In the genomic region with DNA sequence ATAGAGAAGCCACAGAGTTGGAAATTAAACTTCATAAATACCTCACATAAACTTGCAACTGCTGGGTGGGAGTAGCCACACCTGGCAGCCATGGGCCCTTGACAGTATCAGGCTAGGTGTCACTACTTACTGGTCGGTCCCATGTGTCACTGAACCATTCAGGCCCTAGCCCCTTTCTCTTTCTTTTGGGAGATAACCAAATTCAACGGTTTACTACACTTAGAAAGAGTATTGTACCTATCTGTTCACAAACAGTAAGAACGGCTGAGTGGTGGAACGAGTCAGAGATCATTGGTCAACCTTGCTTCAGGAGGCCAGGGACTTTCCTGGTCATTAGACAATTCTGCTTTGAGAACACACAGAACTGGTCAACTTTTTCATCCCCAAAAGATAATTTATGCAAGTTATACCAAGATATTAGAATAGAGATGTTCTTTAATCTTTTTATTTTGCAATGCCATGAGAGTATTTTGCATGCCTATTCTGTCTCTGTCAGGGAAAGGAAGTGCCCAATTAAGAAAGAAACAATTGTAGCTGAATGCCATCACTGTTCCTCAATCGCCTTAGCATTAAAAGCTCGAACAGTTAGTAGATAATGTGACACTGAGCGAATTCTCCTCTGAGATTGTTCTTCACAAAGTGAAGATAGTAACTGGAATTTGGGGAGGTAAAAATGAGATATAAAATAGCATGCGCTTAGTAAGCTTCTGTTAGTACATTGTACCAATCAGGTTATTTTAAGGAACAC, we compare ENCODE assay signal across 17 cellular contexts. TPM values are rescaled to one million over a fixed set of nuclear protein-coding genes. Genes with fewer than 3 reads are reported as not detected.
DNase-seq lines count a peak whose midpoint lies in the region; ATAC-seq and TF ChIP-seq lines count a peak whose summit lies in the region.
"Had no signal": no experiment of that assay in that cellular context is flagged by ENCODE, and none has a peak within 500 bp of the region (broad histone marks: within the 10 kb centered on the region; RNA-seq: fewer than 3 reads in every experiment).

No MANE protein-coding gene starts in this region.

- H3K27me3 ChIP-seq in naive thymus-derived CD4-positive, alpha-beta T cell (ENCODE audit: control insufficient read depth in 2 of 2, insufficient read depth in 2 of 2, low read length in 2 of 2): no peaks in the 10 kb centered on the region
- H3K27me3 ChIP-seq: stomach had no signal

- no peak for TF ChIP-seq CTCF in natural killer cell (IDR thresholded peaks at IDR 0.05)

- H3K4me3 Mint-ChIP-seq in activated CD4-positive, alpha-beta T cell treated with anti-CD3 and anti-CD28 coated beads, Interleukin-2, amount 10 ng/mL, durations not matched to agents 24 days and 14 days: no peak overlapping the region
- H3K4me3 Mint-ChIP-seq in activated CD4-positive, alpha-beta T cell treated with anti-CD3 and anti-CD28 coated beads, Interleukin-2, amount 10 ng/mL, durations not matched to agents 7 days and 5 days: no peak overlapping the region
- H3K4me3 Mint-ChIP-seq in activated CD8-positive, alpha-beta T cell treated with anti-CD3 and anti-CD28 coated beads, Interleukin-2, amount 10 ng/mL, durations not matched to agents 7 days and 5 days: no peak overlapping the region
- H3K4me3 Mint-ChIP-seq in natural killer cell (no peak overlapping the region), T-helper 17 cell (no peak overlapping the region)
- H3K4me3 Mint-ChIP-seq in naive thymus-derived CD4-positive, alpha-beta T cell: no peak overlapping the region
- H3K4me3 Mint-ChIP-seq: T-helper 1 cell treated with Interleukin-12 subunit alpha and Interleukin-12 subunit beta and Interleukin-4 antibody, amounts not matched to agents 30 μg/mL and 1 μg/mL, for 36 hours had no signal

- H3K27ac ChIP-seq in naive thymus-derived CD4-positive, alpha-beta T cell (ENCODE audit: low read depth, low read length): no peak overlapping the region
- H3K27ac ChIP-seq: lower lobe of right lung, stomach had no signal

- no peak overlapping the region for H3K4me3 ChIP-seq in naive thymus-derived CD4-positive, alpha-beta T cell (ENCODE audit: low read length)
- H3K4me3 ChIP-seq: lower lobe of right lung, stomach had no signal

- no peaks in the 10 kb centered on the region for H3K9me3 ChIP-seq in naive thymus-derived CD4-positive, alpha-beta T cell (ENCODE audit: control insufficient read depth in 2 of 3, low read length in 3 of 3)
- H3K9me3 ChIP-seq in T-helper 17 cell (ENCODE audit: control insufficient read depth, low read length, poor library complexity, severe bottlenecking): no peaks in the 10 kb centered on the region
- H3K9me3 ChIP-seq: lower lobe of right lung, stomach had no signal

- peaks cover 63% of the 10 kb centered on the region for H3K36me3 Mint-ChIP-seq in activated CD4-positive, alpha-beta T cell treated with anti-CD3 and anti-CD28 coated beads, Interleukin-2, amount 10 ng/mL, durations not matched to agents 24 days and 14 days (ENCODE audit: low read depth)
- peaks cover 49% of the 10 kb centered on the region for H3K36me3 Mint-ChIP-seq in activated CD4-positive, alpha-beta T cell treated with anti-CD3 and anti-CD28 coated beads, Interleukin-2, amount 10 ng/mL, durations not matched to agents 7 days and 5 days (ENCODE audit: low read depth)
- H3K36me3 Mint-ChIP-seq in activated CD8-positive, alpha-beta T cell treated with anti-CD3 and anti-CD28 coated beads, Interleukin-2, amount 10 ng/mL, durations not matched to agents 7 days and 5 days (ENCODE audit: low read depth): peaks cover 52% of the 10 kb centered on the region
- peaks cover 15% of the 10 kb centered on the region for H3K36me3 Mint-ChIP-seq in natural killer cell
- H3K36me3 Mint-ChIP-seq in naive thymus-derived CD4-positive, alpha-beta T cell: peaks cover 13 to 46% (median 22%) of the 10 kb centered on the region in 5 donors
- peaks cover 5% of the 10 kb centered on the region for H3K36me3 Mint-ChIP-seq in T-helper 17 cell (ENCODE audit: low read depth)

- H3K4me1 Mint-ChIP-seq in activated CD4-positive, alpha-beta T cell treated with anti-CD3 and anti-CD28 coated beads, Interleukin-2, amount 10 ng/mL, durations not matched to agents 24 days and 14 days: peaks cover 28% of the 10 kb centered on the region
- H3K4me1 Mint-ChIP-seq in activated CD4-positive, alpha-beta T cell treated with anti-CD3 and anti-CD28 coated beads, Interleukin-2, amount 10 ng/mL, durations not matched to agents 7 days and 5 days: peaks cover under 1% of the 10 kb centered on the region
- peaks cover 2% of the 10 kb centered on the region for H3K4me1 Mint-ChIP-seq in activated CD8-positive, alpha-beta T cell treated with anti-CD3 and anti-CD28 coated beads, Interleukin-2, amount 10 ng/mL, durations not matched to agents 7 days and 5 days (ENCODE audit: low read depth)
- peaks cover 24 to 50% of the 10 kb centered on the region in 2 donors for H3K4me1 Mint-ChIP-seq in natural killer cell
- H3K4me1 Mint-ChIP-seq in naive thymus-derived CD4-positive, alpha-beta T cell: peaks cover 9 to 30% (median 20%) of the 10 kb centered on the region in 7 donors
- peaks cover 9% of the 10 kb centered on the region for H3K4me1 Mint-ChIP-seq in T-helper 17 cell

- H3K4me1 ChIP-seq in naive thymus-derived CD4-positive, alpha-beta T cell (ENCODE audit: control insufficient read depth in 2 of 2, insufficient read depth in 2 of 2, low read length in 2 of 2): peaks cover 0 to 3% of the 10 kb centered on the region in 2 donors

- DNase-seq in activated CD4-positive, alpha-beta T cell treated with anti-CD3 and anti-CD28 coated beads, Interleukin-2, amount 10 ng/mL, durations not matched to agents 24 days and 14 days: peak; percentile 45
- DNase-seq in activated CD4-positive, alpha-beta T cell treated with anti-CD3 and anti-CD28 coated beads, Interleukin-2, amount 10 ng/mL, durations not matched to agents 7 days and 5 days: no peak
- DNase-seq in activated CD8-positive, alpha-beta T cell treated with anti-CD3 and anti-CD28 coated beads, Interleukin-2, amount 10 ng/mL, durations not matched to agents 7 days and 5 days: no peak
- DNase-seq in natural killer cell (no peak), T-helper 17 cell (no peak), dermis blood vessel endothelial cell (no peak)
- DNase-seq in naive thymus-derived CD4-positive, alpha-beta T cell: no peak
- DNase-seq: activated CD4-positive, CD25-positive, alpha-beta regulatory T cell treated with anti-CD3 and anti-CD28 coated beads, Interleukin-2, amount 50 U/mL, for 72 hours; anterior cingulate cortex; cortex of kidney; lower lobe of right lung; NCI-H1105 treated with DMSO at 0.1 percent for 48 hours; NCI-H345; stomach had no signal

- H3K27ac Mint-ChIP-seq in activated CD4-positive, alpha-beta T cell treated with anti-CD3 and anti-CD28 coated beads, Interleukin-2, amount 10 ng/mL, durations not matched to agents 24 days and 14 days: no peak overlapping the region
- H3K27ac Mint-ChIP-seq in activated CD4-positive, alpha-beta T cell treated with anti-CD3 and anti-CD28 coated beads, Interleukin-2, amount 10 ng/mL, durations not matched to agents 7 days and 5 days: no peak overlapping the region
- peak overlapping the region; percentile 0 for H3K27ac Mint-ChIP-seq in activated CD8-positive, alpha-beta T cell treated with anti-CD3 and anti-CD28 coated beads, Interleukin-2, amount 10 ng/mL, durations not matched to agents 7 days and 5 days
- H3K27ac Mint-ChIP-seq in natural killer cell (peak overlapping the region; percentile 29 to 55), T-helper 17 cell (no peak overlapping the region)
- H3K27ac Mint-ChIP-seq in naive thymus-derived CD4-positive, alpha-beta T cell: peak overlapping the region in 3 of 9 donors; percentile 6 to 50 (median 7)
- H3K27ac Mint-ChIP-seq: T-helper 1 cell treated with Interleukin-12 subunit alpha and Interleukin-12 subunit beta and Interleukin-4 antibody, amounts not matched to agents 30 μg/mL and 1 μg/mL, for 36 hours had no signal

- peaks cover 9 to 39% (median 18%) of the 10 kb centered on the region in 3 experiments for H3K36me3 ChIP-seq in naive thymus-derived CD4-positive, alpha-beta T cell (ENCODE audit: control insufficient read depth in 2 of 3, insufficient read depth in 3 of 3, low read length in 3 of 3)

- CTCF ChIA-PET in activated CD4-positive, alpha-beta T cell treated with anti-CD3 and anti-CD28 coated beads, Interleukin-2, amount 10 ng/mL, durations not matched to agents 7 days and 5 days (lab: Charles Lee): no interaction called here
- CTCF ChIA-PET in activated CD8-positive, alpha-beta T cell treated with anti-CD3 and anti-CD28 coated beads, Interleukin-2, amount 10 ng/mL, durations not matched to agents 7 days and 5 days (lab: Charles Lee): no interaction called here
- CTCF ChIA-PET in naive thymus-derived CD4-positive, alpha-beta T cell (lab: Charles Lee): no interaction called here

- POLR2A ChIA-PET in activated CD4-positive, alpha-beta T cell treated with anti-CD3 and anti-CD28 coated beads, Interleukin-2, amount 10 ng/mL, durations not matched to agents 7 days and 5 days (lab: Charles Lee): interaction anchor here (0.6 kb wide), 1 partner anchor 113 kb away, joined by 3 read pairs; no protein-coding TSS in a partner anchor
- POLR2A ChIA-PET in activated CD8-positive, alpha-beta T cell treated with anti-CD3 and anti-CD28 coated beads, Interleukin-2, amount 10 ng/mL, durations not matched to agents 7 days and 5 days (lab: Charles Lee): no interaction called here
- POLR2A ChIA-PET in naive thymus-derived CD4-positive, alpha-beta T cell (lab: Charles Lee): no interaction called here

- H3K9me3 Mint-ChIP-seq in activated CD4-positive, alpha-beta T cell treated with anti-CD3 and anti-CD28 coated beads, Interleukin-2, amount 10 ng/mL, durations not matched to agents 24 days and 14 days: no peaks in the 10 kb centered on the region
- no peaks in the 10 kb centered on the region for H3K9me3 Mint-ChIP-seq in activated CD4-positive, alpha-beta T cell treated with anti-CD3 and anti-CD28 coated beads, Interleukin-2, amount 10 ng/mL, durations not matched to agents 7 days and 5 days
- no peaks in the 10 kb centered on the region for H3K9me3 Mint-ChIP-seq in activated CD8-positive, alpha-beta T cell treated with anti-CD3 and anti-CD28 coated beads, Interleukin-2, amount 10 ng/mL, durations not matched to agents 7 days and 5 days (ENCODE audit: insufficient read depth)
- no peaks in the 10 kb centered on the region for H3K9me3 Mint-ChIP-seq in natural killer cell
- H3K9me3 Mint-ChIP-seq in naive thymus-derived CD4-positive, alpha-beta T cell: no peaks in the 10 kb centered on the region
- H3K9me3 Mint-ChIP-seq: T-helper 1 cell treated with Interleukin-12 subunit alpha and Interleukin-12 subunit beta and Interleukin-4 antibody, amounts not matched to agents 30 μg/mL and 1 μg/mL, for 36 hours had no signal

- H3K27me3 Mint-ChIP-seq in activated CD4-positive, alpha-beta T cell treated with anti-CD3 and anti-CD28 coated beads, Interleukin-2, amount 10 ng/mL, durations not matched to agents 24 days and 14 days: no peaks in the 10 kb centered on the region
- H3K27me3 Mint-ChIP-seq in activated CD4-positive, alpha-beta T cell treated with anti-CD3 and anti-CD28 coated beads, Interleukin-2, amount 10 ng/mL, durations not matched to agents 7 days and 5 days: no peaks in the 10 kb centered on the region
- H3K27me3 Mint-ChIP-seq in activated CD8-positive, alpha-beta T cell treated with anti-CD3 and anti-CD28 coated beads, Interleukin-2, amount 10 ng/mL, durations not matched to agents 7 days and 5 days (ENCODE audit: low read depth): no peaks in the 10 kb centered on the region
- H3K27me3 Mint-ChIP-seq in natural killer cell (ENCODE audit: low read depth in 2 of 2) (no peaks in the 10 kb centered on the region), T-helper 17 cell (no peaks in the 10 kb centered on the region)
- H3K27me3 Mint-ChIP-seq in naive thymus-derived CD4-positive, alpha-beta T cell: no peaks in the 10 kb centered on the region

- peak; percentile 73 for ATAC-seq in HG02759 (IDR thresholded peaks at IDR 0.05; ENCODE audit: unreplicated experiment)
- ATAC-seq in activated CD8-positive, alpha-beta T cell treated with anti-CD3 and anti-CD28 coated beads, Interleukin-2, amount 10 ng/mL, durations not matched to agents 7 days and 5 days: no peak
- no peak for ATAC-seq in natural killer cell
- ATAC-seq in naive thymus-derived CD4-positive, alpha-beta T cell: no peak
- no peak for ATAC-seq in T-helper 17 cell
- ATAC-seq: Panc1 had no signal

- intact Hi-C loops in activated CD4-positive, alpha-beta T cell treated with anti-CD3 and anti-CD28 coated beads, Interleukin-2, amount 10 ng/mL, durations not matched to agents 24 days and 14 days (cut with micrococcal nuclease): no loop called here
- intact Hi-C loops in natural killer cell (cut with micrococcal nuclease): no loop called here
- intact Hi-C loops in naive thymus-derived CD4-positive, alpha-beta T cell (cut with micrococcal nuclease): loop anchor here (5.0 to 10.0 kb wide), 3 partner anchors 49 to 204 kb away; partner anchors contain the start of gene GOLPH3 (in 2 of the 2)

RNA-seq across cellular contexts. Expression of gene GOLPH3, which starts 50.9 kb away (rescaled TPM):
- 85.4 and 92.7 TPM in 2 replicates for total RNA-seq in activated CD4-positive, alpha-beta T cell treated with anti-CD3 and anti-CD28 coated beads, Interleukin-2, amount 10 ng/mL, durations not matched to agents 24 days and 14 days
- total RNA-seq in activated CD4-positive, alpha-beta T cell treated with anti-CD3 and anti-CD28 coated beads, Interleukin-2, amount 10 ng/mL, durations not matched to agents 7 days and 5 days: 10 to 100 TPM; 67.3 to 71.3 TPM
- total RNA-seq in activated CD8-positive, alpha-beta T cell treated with anti-CD3 and anti-CD28 coated beads, Interleukin-2, amount 10 ng/mL, durations not matched to agents 7 days and 5 days: 10 to 100 TPM; 70.7 to 73.7 TPM
- 10 to 100 TPM; 67.6 to 70.6 (median 69.3) TPM for total RNA-seq in natural killer cell
- 10 to 100 TPM; 46.9 to 66.5 (median 60.1) TPM for total RNA-seq in naive thymus-derived CD4-positive, alpha-beta T cell
- 10 to 100 TPM; 83.9 to 86.1 TPM for polyA plus RNA-seq in naive thymus-derived CD4-positive, alpha-beta T cell
- total RNA-seq in T-helper 17 cell: 10 to 100 TPM; 59.1 to 61.9 TPM
- total RNA-seq in dermis blood vessel endothelial cell: 65.9 and 85.9 TPM in 2 replicates

Comparison
In these comparisons a context has a peak if more than half of its experiments do, and no peak if none do; other contexts are left out.
1. H3K27ac Mint-ChIP-seq: peak in activated CD8-positive, alpha-beta T cell treated with anti-CD3 and anti-CD28 coated beads, Interleukin-2, amount 10 ng/mL, durations not matched to agents 7 days and 5 days (single experiment) and natural killer cell (2 of 2); none in activated CD4-positive, alpha-beta T cell treated with anti-CD3 and anti-CD28 coated beads, Interleukin-2, amount 10 ng/mL, durations not matched to agents 24 days and 14 days (single experiment), activated CD4-positive, alpha-beta T cell treated with anti-CD3 and anti-CD28 coated beads, Interleukin-2, amount 10 ng/mL, durations not matched to agents 7 days and 5 days (single experiment) and T-helper 17 cell (single experiment).
2. intact Hi-C loops: an anchor here in naive thymus-derived CD4-positive, alpha-beta T cell (5.0 to 10.0 kb wide); none called in activated CD4-positive, alpha-beta T cell treated with anti-CD3 and anti-CD28 coated beads, Interleukin-2, amount 10 ng/mL, durations not matched to agents 24 days and 14 days and natural killer cell.